In the genomic region with DNA sequence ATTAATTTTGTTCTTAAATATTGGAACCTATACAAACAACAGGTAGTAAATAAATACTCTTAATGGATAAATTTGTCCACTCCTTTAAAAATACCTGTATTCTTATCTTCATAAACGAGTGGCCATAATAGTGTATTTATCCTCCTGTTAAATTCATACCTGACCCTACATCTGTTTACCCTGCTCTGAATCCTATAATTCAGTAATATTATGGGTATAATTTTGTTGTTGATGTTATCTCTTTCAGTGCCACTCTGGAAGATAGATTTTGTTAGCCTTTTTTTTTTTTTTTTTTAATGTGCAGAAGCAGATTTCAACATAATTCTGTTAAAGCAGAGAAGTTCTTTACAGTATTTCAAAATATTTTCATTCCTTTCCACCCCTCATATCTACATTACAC, we compare ENCODE assay signal across 22 cellular contexts.
DNase-seq lines count a peak whose midpoint lies in the region; ATAC-seq and TF ChIP-seq lines count a peak whose summit lies in the region.
"Had no signal": no experiment of that assay in that cellular context is flagged by ENCODE, and none has a peak within 500 bp of the region (broad histone marks: within the 10 kb centered on the region; RNA-seq: fewer than 3 reads in every experiment).

No MANE protein-coding gene starts in this region.

- H2AFZ ChIP-seq in SK-N-SH (ENCODE audit: low read depth): no peak overlapping the region

- H3K4me1 ChIP-seq in SK-N-SH (ENCODE audit: control insufficient read depth in 1 of 2, insufficient read depth in 2 of 2, low read depth in 1 of 2, low read length in 1 of 2): peaks cover 0 to 19% of the 10 kb centered on the region in 2 experiments; a peak in 2 of 4 replicates
- H3K4me1 ChIP-seq: BLaER1 had no signal

- CTCF ChIA-PET in SK-N-SH (lab: Yijun Ruan, JAX): no interaction called here

- no peaks in the 10 kb centered on the region for H3K9me3 ChIP-seq in SK-N-SH
- H3K9me3 ChIP-seq: BE2C, BLaER1 had no signal

- H3K4me2 ChIP-seq in SK-N-SH: no peak overlapping the region
- H3K4me2 ChIP-seq: BLaER1 had no signal

- no peaks in the 10 kb centered on the region for H3K79me2 ChIP-seq in SK-N-SH (ENCODE audit: insufficient read depth)

- no peak for DNase-seq in SK-N-SH
- DNase-seq in SK-N-DZ (ENCODE audit: low spot score): peak; percentile 27
- no peak for DNase-seq in ecto neural progenitor cell (ENCODE audit: low spot score)
- DNase-seq: 8988T; ACHN; BE2C; C1 segment of cervical spinal cord; CD4-positive, alpha-beta memory T cell; CD4-positive, CD25-positive, alpha-beta regulatory T cell; CD8-positive, alpha-beta memory T cell; COR-L47; DMS 273 treated with DMSO at 0.1 percent for 48 hours; DMS153; DMS53; DMS79; DND-41; EL; GDM1 had no signal

- no peaks in the 10 kb centered on the region for H3F3A ChIP-seq in SK-N-SH (replicated peaks; ENCODE audit: insufficient read depth)

- H3K9me2 ChIP-seq in SK-N-SH: no peaks in the 10 kb centered on the region

- TF ChIP-seq CTCF in SK-N-SH (IDR thresholded peaks at IDR 0.05): no peak

- ATAC-seq in SK-N-SH treated with all-trans-retinoic acid at 6 μM for 48 hours (no peak), HG02870 (IDR thresholded peaks at IDR 0.05; ENCODE audit: unreplicated experiment) (no peak)
- ATAC-seq: GM12878 had no signal

- POLR2A ChIA-PET in SK-N-SH (lab: Yijun Ruan, JAX): no interaction called here

- H3K4me3 ChIP-seq in SK-N-SH (ENCODE audit: low read depth in 2 of 2, low read length in 1 of 2): no peak overlapping the region
- H3K4me3 ChIP-seq: BLaER1, GM12878 had no signal

- H3K9ac ChIP-seq in SK-N-SH: no peak overlapping the region
- H3K9ac ChIP-seq: BLaER1 had no signal

- H3K36me3 ChIP-seq in SK-N-SH (replicated peaks in 1 of 2; ENCODE audit: control insufficient read depth in 1 of 2, insufficient read depth in 2 of 2, low read length in 1 of 2): no peaks in the 10 kb centered on the region
- H3K36me3 ChIP-seq: BE2C, BLaER1 had no signal

- H3K27ac ChIP-seq in SK-N-SH (ENCODE audit: low read depth in 2 of 2, low read length in 1 of 2): no peak overlapping the region
- H3K27ac ChIP-seq: BLaER1 had no signal

- no peaks in the 10 kb centered on the region for H4K20me1 ChIP-seq in SK-N-SH (ENCODE audit: insufficient read depth)
- H4K20me1 ChIP-seq: BLaER1 had no signal

- WGBS in SK-N-SH (ENCODE audit: low lambda C conversion rate): 68% methylated on average over 1 of the region's 1 CpG

- H3K27me3 ChIP-seq in SK-N-SH (ENCODE audit: insufficient read depth): no peaks in the 10 kb centered on the region
- H3K27me3 ChIP-seq: BE2C, BLaER1 had no signal

- no peak for TF ChIP-seq RAD21 in SK-N-SH (IDR thresholded peaks at IDR 0.05; ENCODE audit: low read length)

- no peak; a peak in 1 of 4 replicates for TF ChIP-seq EP300 in SK-N-SH (IDR thresholded peaks at IDR 0.05; ENCODE audit: borderline replicate concordance in 1 of 2, low read depth in 1 of 2, low read length in 1 of 2)

TF ChIP-seq in SK-N-SH, 30 proteins besides CTCF, POLR2A, EP300 and RAD21:
- TF ChIP-seq GATA2 (CRISPR knock-in tag; IDR thresholded peaks at IDR 0.05): peak; percentile 51
- TF ChIP-seq FOXJ3 (CRISPR knock-in tag; IDR thresholded peaks at IDR 0.05): no peak
TF ChIP-seq in SK-N-SH: peak in this region for 1.

TF ChIP-seq in SK-N-SH treated with all-trans-retinoic acid at 6 μM for 48 hours, 23 proteins besides CTCF, POLR2A, EP300 and RAD21:
- no peak for TF ChIP-seq ZFP3 (CRISPR knock-in tag; IDR thresholded peaks at IDR 0.05)
- no peak for TF ChIP-seq PPARA (CRISPR knock-in tag; IDR thresholded peaks at IDR 0.05; ENCODE audit: borderline replicate concordance)
- no peak for TF ChIP-seq ZC3H10 (CRISPR knock-in tag; IDR thresholded peaks at IDR 0.05)
- TF ChIP-seq RARB (CRISPR knock-in tag; IDR thresholded peaks at IDR 0.05): no peak
- TF ChIP-seq ZNF70 (CRISPR knock-in tag; IDR thresholded peaks at IDR 0.05): no peak
- TF ChIP-seq BACH2 (CRISPR knock-in tag; IDR thresholded peaks at IDR 0.05; ENCODE audit: borderline replicate concordance): no peak
- TF ChIP-seq OSR1 (CRISPR knock-in tag; IDR thresholded peaks at IDR 0.05): no peak
- TF ChIP-seq, protein P1, sequence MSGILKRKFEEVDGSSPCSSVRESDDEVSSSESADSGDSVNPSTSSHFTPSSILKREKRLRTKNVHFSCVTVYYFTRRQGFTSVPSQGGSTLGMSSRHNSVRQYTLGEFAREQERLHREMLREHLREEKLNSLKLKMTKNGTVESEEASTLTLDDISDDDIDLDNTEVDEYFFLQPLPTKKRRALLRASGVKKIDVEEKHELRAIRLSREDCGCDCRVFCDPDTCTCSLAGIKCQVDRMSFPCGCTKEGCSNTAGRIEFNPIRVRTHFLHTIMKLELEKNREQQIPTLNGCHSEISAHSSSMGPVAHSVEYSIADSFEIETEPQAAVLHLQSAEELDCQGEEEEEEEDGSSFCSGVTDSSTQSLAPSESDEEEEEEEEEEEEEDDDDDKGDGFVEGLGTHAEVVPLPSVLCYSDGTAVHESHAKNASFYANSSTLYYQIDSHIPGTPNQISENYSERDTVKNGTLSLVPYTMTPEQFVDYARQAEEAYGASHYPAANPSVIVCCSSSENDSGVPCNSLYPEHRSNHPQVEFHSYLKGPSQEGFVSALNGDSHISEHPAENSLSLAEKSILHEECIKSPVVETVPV (CRISPR knock-in tag; IDR thresholded peaks at IDR 0.05): no peak
- TF ChIP-seq, protein P2, sequence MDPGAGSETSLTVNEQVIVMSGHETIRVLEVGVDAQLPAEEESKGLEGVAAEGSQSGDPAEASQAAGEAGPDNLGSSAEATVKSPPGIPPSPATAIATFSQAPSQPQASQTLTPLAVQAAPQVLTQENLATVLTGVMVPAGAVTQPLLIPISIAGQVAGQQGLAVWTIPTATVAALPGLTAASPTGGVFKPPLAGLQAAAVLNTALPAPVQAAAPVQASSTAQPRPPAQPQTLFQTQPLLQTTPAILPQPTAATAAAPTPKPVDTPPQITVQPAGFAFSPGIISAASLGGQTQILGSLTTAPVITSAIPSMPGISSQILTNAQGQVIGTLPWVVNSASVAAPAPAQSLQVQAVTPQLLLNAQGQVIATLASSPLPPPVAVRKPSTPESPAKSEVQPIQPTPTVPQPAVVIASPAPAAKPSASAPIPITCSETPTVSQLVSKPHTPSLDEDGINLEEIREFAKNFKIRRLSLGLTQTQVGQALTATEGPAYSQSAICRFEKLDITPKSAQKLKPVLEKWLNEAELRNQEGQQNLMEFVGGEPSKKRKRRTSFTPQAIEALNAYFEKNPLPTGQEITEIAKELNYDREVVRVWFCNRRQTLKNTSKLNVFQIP (CRISPR knock-in tag; IDR thresholded peaks at IDR 0.05; ENCODE audit: borderline replicate concordance, low read depth): no peak
- no peak for TF ChIP-seq ZNF565 (CRISPR knock-in tag; conservative IDR thresholded peaks at IDR 0.05; ENCODE audit: low read depth)
- no peak for TF ChIP-seq ESRRG (CRISPR knock-in tag; IDR thresholded peaks at IDR 0.05)
- TF ChIP-seq ISL1 (CRISPR knock-in tag; IDR thresholded peaks at IDR 0.05): no peak
- no peak for TF ChIP-seq ZNF8 (CRISPR knock-in tag; IDR thresholded peaks at IDR 0.05)
- TF ChIP-seq GLIS3 (CRISPR knock-in tag; IDR thresholded peaks at IDR 0.05): no peak
- no peak for TF ChIP-seq CSDC2 (CRISPR knock-in tag; IDR thresholded peaks at IDR 0.05)
- TF ChIP-seq, protein P3, sequence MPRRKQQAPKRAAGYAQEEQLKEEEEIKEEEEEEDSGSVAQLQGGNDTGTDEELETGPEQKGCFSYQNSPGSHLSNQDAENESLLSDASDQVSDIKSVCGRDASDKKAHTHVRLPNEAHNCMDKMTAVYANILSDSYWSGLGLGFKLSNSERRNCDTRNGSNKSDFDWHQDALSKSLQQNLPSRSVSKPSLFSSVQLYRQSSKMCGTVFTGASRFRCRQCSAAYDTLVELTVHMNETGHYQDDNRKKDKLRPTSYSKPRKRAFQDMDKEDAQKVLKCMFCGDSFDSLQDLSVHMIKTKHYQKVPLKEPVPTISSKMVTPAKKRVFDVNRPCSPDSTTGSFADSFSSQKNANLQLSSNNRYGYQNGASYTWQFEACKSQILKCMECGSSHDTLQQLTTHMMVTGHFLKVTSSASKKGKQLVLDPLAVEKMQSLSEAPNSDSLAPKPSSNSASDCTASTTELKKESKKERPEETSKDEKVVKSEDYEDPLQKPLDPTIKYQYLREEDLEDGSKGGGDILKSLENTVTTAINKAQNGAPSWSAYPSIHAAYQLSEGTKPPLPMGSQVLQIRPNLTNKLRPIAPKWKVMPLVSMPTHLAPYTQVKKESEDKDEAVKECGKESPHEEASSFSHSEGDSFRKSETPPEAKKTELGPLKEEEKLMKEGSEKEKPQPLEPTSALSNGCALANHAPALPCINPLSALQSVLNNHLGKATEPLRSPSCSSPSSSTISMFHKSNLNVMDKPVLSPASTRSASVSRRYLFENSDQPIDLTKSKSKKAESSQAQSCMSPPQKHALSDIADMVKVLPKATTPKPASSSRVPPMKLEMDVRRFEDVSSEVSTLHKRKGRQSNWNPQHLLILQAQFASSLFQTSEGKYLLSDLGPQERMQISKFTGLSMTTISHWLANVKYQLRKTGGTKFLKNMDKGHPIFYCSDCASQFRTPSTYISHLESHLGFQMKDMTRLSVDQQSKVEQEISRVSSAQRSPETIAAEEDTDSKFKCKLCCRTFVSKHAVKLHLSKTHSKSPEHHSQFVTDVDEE (CRISPR knock-in tag; IDR thresholded peaks at IDR 0.05): no peak
- no peak for TF ChIP-seq TCF4 (CRISPR knock-in tag; IDR thresholded peaks at IDR 0.05; ENCODE audit: borderline replicate concordance)
- no peak for TF ChIP-seq ZFP30 (CRISPR knock-in tag; IDR thresholded peaks at IDR 0.05)
- TF ChIP-seq TOX (CRISPR knock-in tag; IDR thresholded peaks at IDR 0.05; ENCODE audit: borderline replicate concordance): no peak
- no peak for TF ChIP-seq SNAI2 (CRISPR knock-in tag; IDR thresholded peaks at IDR 0.05)
